8 cellular contexts compared by ENCODE assay signal in the genomic region with DNA sequence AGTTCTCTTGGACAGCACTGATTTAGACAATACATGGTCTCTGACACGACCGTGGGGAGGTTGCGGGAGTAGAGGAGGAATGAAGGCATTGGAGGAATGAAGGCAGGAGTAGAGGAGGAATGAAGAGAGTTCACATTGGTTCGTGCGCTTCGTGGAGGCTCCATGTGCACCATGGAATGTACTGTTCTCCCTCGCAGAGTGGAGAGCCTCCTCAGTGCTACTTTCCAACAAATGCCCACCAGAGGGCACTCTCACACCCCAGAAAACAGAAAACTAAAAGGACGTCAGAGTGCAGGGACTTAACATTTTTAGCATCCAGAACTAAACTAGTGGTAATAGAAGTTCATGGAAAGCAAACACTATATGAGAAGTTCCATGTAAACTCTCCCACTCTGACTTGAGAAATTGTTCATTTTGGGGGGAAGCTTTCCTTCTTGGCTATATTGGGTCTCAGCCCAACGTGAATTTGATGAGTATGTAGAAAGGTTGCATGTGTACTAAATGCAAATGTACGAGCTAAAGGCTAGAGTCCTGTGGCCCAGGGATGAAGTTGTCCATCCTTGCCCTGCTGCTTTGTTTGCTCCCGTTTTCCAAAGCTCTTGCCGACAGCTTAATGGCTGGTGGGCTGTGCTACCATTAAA.
DNase-seq lines count a peak whose midpoint lies in the region; ATAC-seq and TF ChIP-seq lines count a peak whose summit lies in the region.

No MANE protein-coding gene starts in this region.

- no peak overlapping the region for H3K27ac Mint-ChIP-seq in Calu3 (ENCODE audit: unreplicated experiment)

- H3K9me3 Mint-ChIP-seq in Calu3 (ENCODE audit: low read depth, unreplicated experiment), result no peaks in the 10 kb centered on the region

- in situ Hi-C loops in T47D (cut with HindIII; ENCODE audit: low pct_unique_long_range_greater_than_20kb, low sequenced_read_pairs), result no loop called here

- no peaks in the 10 kb centered on the region for H3K36me3 Mint-ChIP-seq in Calu3 (ENCODE audit: insufficient read depth, unreplicated experiment)

- no TSS peak for BruUV-seq in Calu3 (replicated peaks; lab: Mats Ljungman, UMichigan)
- BruUV-seq in PC-3 (replicated peaks; lab: Mats Ljungman, UMichigan), result no TSS peak

- peak; percentile 76 for ATAC-seq in GM19043 (IDR thresholded peaks at IDR 0.05; ENCODE audit: low read depth, unreplicated experiment)
- ATAC-seq in PC-3, result peak; percentile 99
- ATAC-seq in GM19467 (IDR thresholded peaks at IDR 0.05; ENCODE audit: unreplicated experiment), result no peak

- H3K4me3 ChIP-seq in PC-3 (ENCODE audit: low read length), result no peak overlapping the region

- no peak overlapping the region for H3K27ac ChIP-seq in PC-3 (ENCODE audit: low read length)

- intact Hi-C loops in Calu3 (cut with micrococcal nuclease; ENCODE audit: unreplicated experiment) (loop anchor here (1.0 to 10.0 kb wide), 2 partner anchors 222 to 450 kb away; no protein-coding TSS in a partner anchor), PC-3 (cut with micrococcal nuclease) (loop anchor here (1.0 to 5.0 kb wide), 5 partner anchors 16 to 448 kb away; no protein-coding TSS in a partner anchor)

- H3K9me2 ChIP-seq in PC-3 (replicated peaks; ENCODE audit: low read length), result no peaks in the 10 kb centered on the region

- no peak overlapping the region for H3K4me2 ChIP-seq in PC-3 (ENCODE audit: low read length)

- H3K4me1 ChIP-seq in PC-3 (ENCODE audit: insufficient read depth, low read length), result peaks cover 3% of the 10 kb centered on the region; the same call in 1 of the 2 replicates

- TF ChIP-seq CTCF in Calu3 (IDR thresholded peaks at IDR 0.05; ENCODE audit: unreplicated experiment) (peak; percentile 75), PC-3 (conservative IDR thresholded peaks at IDR 0.05; ENCODE audit: low read depth, low read length) (peak; percentile 96)

- no peaks in the 10 kb centered on the region for H3K36me3 ChIP-seq in PC-3 (ENCODE audit: low read depth, low read length)

- POLR2A ChIA-PET in PC-3 (lab: Charles Lee; ENCODE audit: unreplicated experiment), result no interaction called here

- H4K20me1 ChIP-seq in PC-3 (ENCODE audit: low read length), result no peaks in the 10 kb centered on the region

- CTCF ChIA-PET in Calu3 (lab: Charles Lee) (interaction anchor here (1.2 to 2.1 kb wide), 3 partner anchors 15 to 223 kb away, joined by 3 to 9 read pairs (median 5); no protein-coding TSS in a partner anchor), PC-3 (lab: Charles Lee) (interaction anchor here (0.7 kb wide), 1 partner anchor 974 kb away, joined by 5 read pairs; no protein-coding TSS in a partner anchor)

- H2AFZ ChIP-seq in PC-3 (ENCODE audit: low read length), result peak overlapping the region; percentile 30

- peak; percentile 73 for DNase-seq in Calu3
- peak; percentile 22 for DNase-seq in HuH-7 (ENCODE audit: low spot score)
- DNase-seq in PC-3, result peak; percentile 90
- DNase-seq in T47D (ENCODE audit: low read depth in 1 of 2, low spot score in 1 of 2), result peak; percentile 30 to 84
- peak; percentile 63 for DNase-seq in kidney tubule cell (ENCODE audit: low spot score)
- DNase-seq in stimulated activated CD8-positive, alpha-beta memory T cell treated with anti-CD3 and anti-CD28 coated beads, Interleukin-2, amount 100 ng/mL, for 48 hours (ENCODE audit: low read depth in 2 of 2), result peak; percentile 6 to 7

- peaks cover 26% of the 10 kb centered on the region for H3K27me3 ChIP-seq in PC-3 (ENCODE audit: low read length)

- H3K4me3 Mint-ChIP-seq in Calu3 (ENCODE audit: low read depth, unreplicated experiment), result no peak overlapping the region

- H3K9me3 ChIP-seq in PC-3 (ENCODE audit: low read length), result no peaks in the 10 kb centered on the region

- no peaks in the 10 kb centered on the region for H3K4me1 Mint-ChIP-seq in Calu3 (ENCODE audit: low read depth, unreplicated experiment)

- H3K27me3 Mint-ChIP-seq in Calu3 (ENCODE audit: unreplicated experiment), result peaks cover 37% of the 10 kb centered on the region

- H3K9ac ChIP-seq in PC-3 (ENCODE audit: low read length), result no peak overlapping the region

- H3K79me2 ChIP-seq in PC-3 (ENCODE audit: low read length), result no peaks in the 10 kb centered on the region

- no peaks in the 10 kb centered on the region for H3F3A ChIP-seq in PC-3 (ENCODE audit: low read length, unreplicated experiment)

Comparison
In these comparisons a context has a peak if more than half of its experiments do, and no peak if none do; other contexts are left out.
1. DNase-seq: peak in every context shown above with its lines; median percentile 90 in PC-3; 73 in Calu3; 63 in kidney tubule cell; 57 in T47D; 22 in HuH-7; 6 in stimulated activated CD8-positive, alpha-beta memory T cell treated with anti-CD3 and anti-CD28 coated beads, Interleukin-2, amount 100 ng/mL, for 48 hours.